In the genomic region with DNA sequence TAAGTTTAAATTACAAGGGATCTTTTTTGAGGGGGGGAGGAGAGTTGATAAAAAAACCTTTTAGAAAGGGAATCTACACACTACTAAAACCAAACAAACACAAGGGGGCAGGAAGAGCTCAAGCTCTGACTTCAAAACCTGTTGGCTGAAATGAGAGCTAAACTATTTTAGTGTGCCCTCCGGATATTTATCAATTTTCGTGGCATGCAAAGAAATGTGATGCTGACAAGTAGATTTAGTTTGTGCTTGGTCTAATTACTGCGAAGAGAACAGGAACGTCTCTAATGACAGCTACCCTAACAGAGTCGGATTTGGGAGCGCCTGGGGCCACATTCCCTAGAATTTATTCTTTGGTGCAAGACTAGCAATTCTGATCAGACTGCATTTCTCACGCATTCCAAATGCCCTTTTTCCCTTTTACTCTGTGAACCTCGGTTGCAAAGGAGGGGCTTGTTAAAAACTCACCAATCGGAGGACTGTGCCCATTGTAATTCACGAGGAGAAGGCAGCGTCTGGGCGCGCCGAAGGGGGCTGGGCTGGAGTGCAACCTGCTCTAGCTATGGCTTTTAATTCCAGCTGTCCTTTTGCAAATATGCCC, we compare ENCODE assay signal across 8 cellular contexts. TPM values are rescaled to one million over a fixed set of nuclear protein-coding genes. Genes with fewer than 3 reads are reported as not detected.
DNase-seq lines count a peak whose midpoint lies in the region; ATAC-seq and TF ChIP-seq lines count a peak whose summit lies in the region.

No MANE protein-coding gene starts in this region.

- no peak overlapping the region for H3K27ac ChIP-seq in SK-N-SH (ENCODE audit: low read depth in 2 of 2, low read length in 1 of 2)
- H3K27ac ChIP-seq in skin epidermis: no peak overlapping the region

- H3K27ac Mint-ChIP-seq in activated CD4-positive, alpha-beta T cell treated with anti-CD3 and anti-CD28 coated beads, Interleukin-2, amount 10 ng/mL, durations not matched to agents 24 days and 14 days: no peak overlapping the region

- H3K4me1 Mint-ChIP-seq in activated CD4-positive, alpha-beta T cell treated with anti-CD3 and anti-CD28 coated beads, Interleukin-2, amount 10 ng/mL, durations not matched to agents 24 days and 14 days: no peaks in the 10 kb centered on the region

- no peaks in the 10 kb centered on the region for H4K20me1 ChIP-seq in SK-N-SH (ENCODE audit: insufficient read depth)

- TF ChIP-seq CTCF in SK-N-SH (IDR thresholded peaks at IDR 0.05): peak; percentile 25

- H3K9me3 ChIP-seq in SK-N-SH: no peaks in the 10 kb centered on the region

- 3% methylated on average over 14 of the region's 14 CpGs for WGBS in SK-N-SH (ENCODE audit: low lambda C conversion rate)

- H3K4me1 ChIP-seq in SK-N-SH (ENCODE audit: control insufficient read depth in 1 of 2, insufficient read depth in 2 of 2, low read depth in 1 of 2, low read length in 1 of 2): no peaks in the 10 kb centered on the region

- H3F3A ChIP-seq in SK-N-SH (replicated peaks; ENCODE audit: insufficient read depth): no peaks in the 10 kb centered on the region

- H3K36me3 Mint-ChIP-seq in activated CD4-positive, alpha-beta T cell treated with anti-CD3 and anti-CD28 coated beads, Interleukin-2, amount 10 ng/mL, durations not matched to agents 24 days and 14 days (ENCODE audit: low read depth): no peaks in the 10 kb centered on the region

- intact Hi-C loops in activated CD4-positive, alpha-beta T cell treated with anti-CD3 and anti-CD28 coated beads, Interleukin-2, amount 10 ng/mL, durations not matched to agents 24 days and 14 days (cut with micrococcal nuclease): no loop called here

- peak; percentile 31 for DNase-seq in DMS 273 (lab: John Stamatoyannopoulos, UW; ENCODE audit: unreplicated experiment)
- DNase-seq in DMS 273 treated with DMSO at 0.1 percent for 48 hours (lab: John Stamatoyannopoulos, UW): no peak
- DNase-seq in SK-N-SH: peak; percentile 16
- DNase-seq in iPS DF 4.7 (ENCODE audit: extremely low read depth, low spot score): peak; percentile 41
- no peak for DNase-seq in activated CD4-positive, alpha-beta T cell treated with anti-CD3 and anti-CD28 coated beads, Interleukin-2, amount 10 ng/mL, durations not matched to agents 24 days and 14 days

- CTCF ChIA-PET in SK-N-SH (lab: Yijun Ruan, JAX): interaction anchor here (0.7 to 2.5 kb wide), 12 partner anchors 10 to 234 kb away, joined by 3 to 17 read pairs (median 4); no protein-coding TSS in a partner anchor

- H3K4me2 ChIP-seq in SK-N-SH: peak overlapping the region; percentile 47; the same call in 1 of the 2 replicates

- no peak overlapping the region for H3K9ac ChIP-seq in SK-N-SH

- no peaks in the 10 kb centered on the region for H3K9me2 ChIP-seq in SK-N-SH

- ATAC-seq in GM18909 (IDR thresholded peaks at IDR 0.05; ENCODE audit: poor library complexity, unreplicated experiment): no peak
- ATAC-seq in GM19452 (IDR thresholded peaks at IDR 0.05; ENCODE audit: unreplicated experiment): no peak

- no peak overlapping the region for H3K4me3 Mint-ChIP-seq in activated CD4-positive, alpha-beta T cell treated with anti-CD3 and anti-CD28 coated beads, Interleukin-2, amount 10 ng/mL, durations not matched to agents 24 days and 14 days

- peaks cover 18% of the 10 kb centered on the region for H3K27me3 Mint-ChIP-seq in activated CD4-positive, alpha-beta T cell treated with anti-CD3 and anti-CD28 coated beads, Interleukin-2, amount 10 ng/mL, durations not matched to agents 24 days and 14 days

- peak; percentile 47; the same call in 1 of the 2 replicates for TF ChIP-seq RAD21 in SK-N-SH (IDR thresholded peaks at IDR 0.05; ENCODE audit: low read length)

- H3K79me2 ChIP-seq in SK-N-SH (ENCODE audit: insufficient read depth): no peaks in the 10 kb centered on the region

- H3K36me3 ChIP-seq in SK-N-SH (replicated peaks in 1 of 2; ENCODE audit: control insufficient read depth in 1 of 2, insufficient read depth in 2 of 2, low read length in 1 of 2): no peaks in the 10 kb centered on the region

- POLR2A ChIA-PET in SK-N-SH (lab: Yijun Ruan, JAX): no interaction called here

- H2AFZ ChIP-seq in SK-N-SH (ENCODE audit: low read depth): no peak overlapping the region

- H3K27me3 ChIP-seq in SK-N-SH (ENCODE audit: insufficient read depth): peaks cover 27% of the 10 kb centered on the region; the same call in 1 of the 2 replicates

- H3K4me3 ChIP-seq in SK-N-SH (ENCODE audit: low read depth in 2 of 2, low read length in 1 of 2) (no peak overlapping the region), skin epidermis (peak overlapping the region in 4 of 7 experiments; percentile 17 to 40 (median 38))

- TF ChIP-seq EP300 in SK-N-SH (IDR thresholded peaks at IDR 0.05; ENCODE audit: borderline replicate concordance in 1 of 2, low read depth in 1 of 2, low read length in 1 of 2): no peak

- H3K9me3 Mint-ChIP-seq in activated CD4-positive, alpha-beta T cell treated with anti-CD3 and anti-CD28 coated beads, Interleukin-2, amount 10 ng/mL, durations not matched to agents 24 days and 14 days: no peaks in the 10 kb centered on the region

TF ChIP-seq in SK-N-SH, 30 proteins besides CTCF, POLR2A, EP300 and RAD21:
- TF ChIP-seq TCF12 (IDR thresholded peaks at IDR 0.05) (no peak), RCOR1 (IDR thresholded peaks at IDR 0.05; ENCODE audit: low read length) (no peak), FOXM1 (IDR thresholded peaks at IDR 0.05; ENCODE audit: low read depth) (no peak), SMC3 (IDR thresholded peaks at IDR 0.05; ENCODE audit: low read depth, low read length) (peak; percentile 28; the same call in 1 of the 2 replicates)
- TF ChIP-seq, protein P1, sequence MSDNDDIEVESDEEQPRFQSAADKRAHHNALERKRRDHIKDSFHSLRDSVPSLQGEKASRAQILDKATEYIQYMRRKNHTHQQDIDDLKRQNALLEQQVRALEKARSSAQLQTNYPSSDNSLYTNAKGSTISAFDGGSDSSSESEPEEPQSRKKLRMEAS (IDR thresholded peaks at IDR 0.05; ENCODE audit: low read depth): no peak

RNA-seq across cellular contexts. Expression of a gene that starts 0.8 kb away (rescaled TPM):
- not detected in 2 replicates for polyA plus RNA-seq in SK-N-SH (2012; rRNA removed)
- not detected in 2 replicates for polyA plus RNA-seq in SK-N-SH (2012; cell fraction: cytosol; rRNA removed)
- polyA plus RNA-seq in SK-N-SH (2012; cell fraction: nucleus; rRNA removed): not detected in 2 replicates
- total RNA-seq in activated CD4-positive, alpha-beta T cell treated with anti-CD3 and anti-CD28 coated beads, Interleukin-2, amount 10 ng/mL, durations not matched to agents 24 days and 14 days: under 0.01 and 0.05 TPM in 2 replicates

Comparison
In these comparisons a context has a peak if more than half of its experiments do, and no peak if none do; other contexts are left out.
1. DNase-seq: peak in DMS 273 (single experiment), SK-N-SH (single experiment) and iPS DF 4.7 (single experiment); none in DMS 273 treated with DMSO at 0.1 percent for 48 hours (single experiment) and activated CD4-positive, alpha-beta T cell treated with anti-CD3 and anti-CD28 coated beads, Interleukin-2, amount 10 ng/mL, durations not matched to agents 24 days and 14 days (single experiment).
2. H3K4me3 ChIP-seq: peak in skin epidermis (4 of 7); none in SK-N-SH (0 of 2).